ENCODE assay signal across 9 cellular contexts in the genomic region with DNA sequence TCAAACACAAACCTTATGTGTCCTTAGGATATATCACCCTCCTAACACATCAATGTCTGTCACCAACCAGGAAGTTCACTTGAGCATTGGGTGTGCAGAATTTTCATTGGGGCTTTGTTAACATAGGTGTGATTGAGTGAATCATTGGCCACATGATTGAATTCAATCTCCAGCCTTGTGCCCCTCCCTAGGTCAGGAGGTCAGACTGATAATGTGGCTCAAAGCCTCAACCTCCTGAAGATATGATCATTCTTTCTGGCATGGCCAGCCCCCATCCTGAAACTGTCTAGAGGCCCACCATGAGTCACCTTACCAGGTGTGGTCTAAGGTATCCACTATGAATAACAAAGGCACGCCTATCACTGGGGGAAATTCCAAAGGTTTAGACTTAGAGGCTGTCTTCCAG.
DNase-seq lines count a peak whose midpoint lies in the region; ATAC-seq, FAIRE-seq and TF ChIP-seq lines count a peak whose summit lies in the region.
"Had no signal": no experiment of that assay in that cellular context is flagged by ENCODE, and none has a peak within 500 bp of the region (broad histone marks: within the 10 kb centered on the region; RNA-seq: fewer than 3 reads in every experiment).

No MANE protein-coding gene starts in this region.

- CTCF ChIA-PET in HCT116 (lab: Charles Lee) (no interaction called here), Panc1 (lab: Charles Lee) (no interaction called here)

- RAD21 ChIA-PET in HCT116 (lab: Charles Lee; ENCODE audit: low non-redundant PET in 1 of 2, low total read pairs in 2 of 2, uncharacterized antibody in 2 of 2, unreplicated experiment in 2 of 2) = no interaction called here

- H3K4me1 ChIP-seq in HCT116 (ENCODE audit: control insufficient read depth in 1 of 2, insufficient read depth in 2 of 2, low read length in 2 of 2) = peaks cover 29 to 39% of the 10 kb centered on the region in 2 experiments
- H3K4me1 ChIP-seq in Panc1 (ENCODE audit: control insufficient read depth, insufficient read depth, low read length) = no peaks in the 10 kb centered on the region
- peaks cover 2 to 5% of the 10 kb centered on the region in 2 donors for H3K4me1 ChIP-seq in small intestine (ENCODE audit: control insufficient read depth in 2 of 2, insufficient read depth in 1 of 2, low read depth in 1 of 2, low read length in 1 of 2)
- H3K4me1 ChIP-seq: lower lobe of right lung had no signal

- DNase-seq in HCT116 (ENCODE audit: low read depth, low spot score) = peak; percentile 95
- no peak for DNase-seq in Panc1 (ENCODE audit: low read depth, low spot score)
- peak; percentile 25 for DNase-seq in epithelial cell of proximal tubule (ENCODE audit: low read depth)
- DNase-seq in small intestine = peak; percentile 98
- DNase-seq: effector CD8-positive, alpha-beta T cell; lower lobe of right lung had no signal

- BruUV-seq in HCT116 (replicated peaks; lab: Mats Ljungman, UMichigan) (no TSS peak), Panc1 (replicated peaks; lab: Mats Ljungman, UMichigan) (TSS peak; percentile 21)

- no peaks in the 10 kb centered on the region for H3K9me2 ChIP-seq in HCT116 (ENCODE audit: insufficient read depth)

- peak overlapping the region; percentile 82 for H3K27ac ChIP-seq in HCT116 (ENCODE audit: low read depth, low read length)
- no peak overlapping the region for H3K27ac ChIP-seq in Panc1 (ENCODE audit: low read length)
- H3K27ac ChIP-seq in small intestine (ENCODE audit: low read depth in 1 of 2, low read length in 1 of 2) = peak overlapping the region; percentile 70 to 87
- H3K27ac ChIP-seq: lower lobe of right lung had no signal

- peak; percentile 90 for ATAC-seq in HCT116
- no peak for ATAC-seq in Panc1
- no peak for ATAC-seq in HG02588 (IDR thresholded peaks at IDR 0.05; ENCODE audit: unreplicated experiment)
- ATAC-seq in HG03108 (IDR thresholded peaks at IDR 0.05; ENCODE audit: unreplicated experiment) = no peak
- no peak for ATAC-seq in HG03159 (IDR thresholded peaks at IDR 0.05; ENCODE audit: unreplicated experiment)

- H3K79me2 ChIP-seq in HCT116 (ENCODE audit: insufficient read depth, low read length) = peaks cover 18% of the 10 kb centered on the region; the same call in 1 of the 2 replicates

- no peak for TF ChIP-seq RAD21 in HCT116 (IDR thresholded peaks at IDR 0.05; ENCODE audit: low read depth)

- TF ChIP-seq POLR2A in HCT116 (IDR thresholded peaks at IDR 0.05; ENCODE audit: borderline replicate concordance, extremely low read depth, insufficient read depth, insufficient read length) = no peak

- 5 to 75% (median 42%) methylated on average over 1 of the region's 1 CpG for WGBS in small intestine, 3 donors

- H3K4me2 ChIP-seq in HCT116 (ENCODE audit: low read length) = peak overlapping the region; percentile 72

- in situ Hi-C loops in Panc1 (cut with HindIII; ENCODE audit: low pct_unique_long_range_greater_than_20kb, low sequenced_read_pairs) = no loop called here

- H4K20me1 ChIP-seq in HCT116 (ENCODE audit: insufficient read depth) = no peaks in the 10 kb centered on the region

- H3K27me3 ChIP-seq in HCT116 (ENCODE audit: insufficient read depth, low read length) (no peaks in the 10 kb centered on the region), Panc1 (ENCODE audit: control insufficient read depth, insufficient read depth, low read length) (no peaks in the 10 kb centered on the region), small intestine (ENCODE audit: control insufficient read depth in 2 of 2, insufficient read depth in 2 of 2, low read length in 2 of 2) (no peaks in the 10 kb centered on the region)

- no peak overlapping the region for H2AFZ ChIP-seq in HCT116 (ENCODE audit: low read depth, low read length, poor library complexity, severe bottlenecking)

- peak overlapping the region; percentile 60 for H3K9ac ChIP-seq in HCT116 (ENCODE audit: low read length)

- POLR2A ChIA-PET in HCT116 (lab: Charles Lee) (interaction anchor here (1.1 kb wide), 1 partner anchor 117 kb away, joined by 4 read pairs; a partner anchor contains a TSS), Panc1 (lab: Charles Lee) (no interaction called here)

- TF ChIP-seq CTCF in HCT116 (IDR thresholded peaks at IDR 0.05 in 2 of 3, conservative IDR thresholded peaks at IDR 0.05 in 1 of 3; ENCODE audit: borderline replicate concordance in 1 of 3, insufficient read depth in 1 of 3, low read depth in 2 of 3, low read length in 2 of 3) (no peak), Panc1 (IDR thresholded peaks at IDR 0.05) (no peak), epithelial cell of proximal tubule (conservative IDR thresholded peaks at IDR 0.05; ENCODE audit: low read depth, low read length) (no peak)

- H3K4me3 ChIP-seq in HCT116 (replicated peaks in 1 of 2; ENCODE audit: low read depth in 1 of 2, low read length in 2 of 2) (peak overlapping the region in 1 of 2 experiments; percentile 40; a peak in 2 of 4 replicates), Panc1 (ENCODE audit: low read depth in 2 of 2, low read length in 2 of 2) (no peak overlapping the region), epithelial cell of proximal tubule (ENCODE audit: low read depth, low read length) (no peak overlapping the region), small intestine (ENCODE audit: low read depth in 1 of 2, low read length in 2 of 2) (no peak overlapping the region)
- H3K4me3 ChIP-seq: lower lobe of right lung had no signal

- H3K36me3 ChIP-seq in HCT116 (ENCODE audit: control insufficient read depth in 1 of 2, insufficient read depth in 2 of 2, low read length in 2 of 2) (0 out of 4 replicates have a peak, but pooled peaks cover 0 to 2% of the 10 kb centered on the region in 2 experiments), Panc1 (ENCODE audit: control insufficient read depth, insufficient read depth, low read length) (peaks cover 7% of the 10 kb centered on the region; the same call in 1 of the 2 replicates), small intestine (ENCODE audit: control insufficient read depth in 2 of 2, insufficient read depth in 2 of 2, low read length in 2 of 2) (peaks cover 0 to 8% of the 10 kb centered on the region in 2 donors)

- FAIRE-seq in small intestine (lab: Jason Lieb, UNC) = peak; percentile 30

- intact Hi-C loops in HCT116 (cut with micrococcal nuclease) (no loop called here), Panc1 (cut with micrococcal nuclease; ENCODE audit: unreplicated experiment) (no loop called here)

- no peaks in the 10 kb centered on the region for H3K9me3 ChIP-seq in HCT116 (ENCODE audit: control insufficient read depth in 1 of 2, insufficient read depth in 1 of 2, low read depth in 1 of 2, low read length in 2 of 2)
- H3K9me3 ChIP-seq in Panc1 (ENCODE audit: control insufficient read depth, insufficient read depth, low read depth, low read length) = no peaks in the 10 kb centered on the region
- no peaks in the 10 kb centered on the region for H3K9me3 ChIP-seq in small intestine (ENCODE audit: control insufficient read depth, low read depth)
- H3K9me3 ChIP-seq: lower lobe of right lung had no signal

TF ChIP-seq in HCT116, 20 proteins besides CTCF, POLR2A, EP300 and RAD21 (continues in another document):
- peak; percentile 89 for TF ChIP-seq CBX3 (IDR thresholded peaks at IDR 0.05; ENCODE audit: low read depth)
- TF ChIP-seq EZH2phosphoT487 (IDR thresholded peaks at IDR 0.05; ENCODE audit: borderline replicate concordance) = no peak
- TF ChIP-seq ZFX (IDR thresholded peaks at IDR 0.05) = no peak
- TF ChIP-seq CEBPB (IDR thresholded peaks at IDR 0.05; ENCODE audit: low read depth) = peak; percentile 62; the same call in 1 of the 2 replicates
- TF ChIP-seq POLR2AphosphoS5 (IDR thresholded peaks at IDR 0.05; ENCODE audit: low read depth, low read length) = peak; percentile 55; the same call in 1 of the 2 replicates
- TF ChIP-seq SIN3A (IDR thresholded peaks at IDR 0.05; ENCODE audit: low read depth) = peak; percentile 76
- TF ChIP-seq, protein P1, sequence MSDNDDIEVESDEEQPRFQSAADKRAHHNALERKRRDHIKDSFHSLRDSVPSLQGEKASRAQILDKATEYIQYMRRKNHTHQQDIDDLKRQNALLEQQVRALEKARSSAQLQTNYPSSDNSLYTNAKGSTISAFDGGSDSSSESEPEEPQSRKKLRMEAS (IDR thresholded peaks at IDR 0.05) = peak; percentile 77
- TF ChIP-seq TCF7L2 (IDR thresholded peaks at IDR 0.05; ENCODE audit: borderline replicate concordance, extremely low read depth, insufficient read depth, insufficient read length) = no peak
- TF ChIP-seq, protein P2, sequence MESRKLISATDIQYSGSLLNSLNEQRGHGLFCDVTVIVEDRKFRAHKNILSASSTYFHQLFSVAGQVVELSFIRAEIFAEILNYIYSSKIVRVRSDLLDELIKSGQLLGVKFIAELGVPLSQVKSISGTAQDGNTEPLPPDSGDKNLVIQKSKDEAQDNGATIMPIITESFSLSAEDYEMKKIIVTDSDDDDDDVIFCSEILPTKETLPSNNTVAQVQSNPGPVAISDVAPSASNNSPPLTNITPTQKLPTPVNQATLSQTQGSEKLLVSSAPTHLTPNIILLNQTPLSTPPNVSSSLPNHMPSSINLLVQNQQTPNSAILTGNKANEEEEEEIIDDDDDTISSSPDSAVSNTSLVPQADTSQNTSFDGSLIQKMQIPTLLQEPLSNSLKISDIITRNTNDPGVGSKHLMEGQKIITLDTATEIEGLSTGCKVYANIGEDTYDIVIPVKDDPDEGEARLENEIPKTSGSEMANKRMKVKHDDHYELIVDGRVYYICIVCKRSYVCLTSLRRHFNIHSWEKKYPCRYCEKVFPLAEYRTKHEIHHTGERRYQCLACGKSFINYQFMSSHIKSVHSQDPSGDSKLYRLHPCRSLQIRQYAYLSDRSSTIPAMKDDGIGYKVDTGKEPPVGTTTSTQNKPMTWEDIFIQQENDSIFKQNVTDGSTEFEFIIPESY (IDR thresholded peaks at IDR 0.05; ENCODE audit: extremely low read depth, insufficient replicate concordance, low read length) = no peak
- no peak; the same call in 1 of the 2 replicates for TF ChIP-seq EGR1 (IDR thresholded peaks at IDR 0.05; ENCODE audit: low read depth)
- peak; percentile 92 for TF ChIP-seq JUND (IDR thresholded peaks at IDR 0.05)
